Comparison of ENCODE assay signal across 16 cellular contexts in the genomic region with DNA sequence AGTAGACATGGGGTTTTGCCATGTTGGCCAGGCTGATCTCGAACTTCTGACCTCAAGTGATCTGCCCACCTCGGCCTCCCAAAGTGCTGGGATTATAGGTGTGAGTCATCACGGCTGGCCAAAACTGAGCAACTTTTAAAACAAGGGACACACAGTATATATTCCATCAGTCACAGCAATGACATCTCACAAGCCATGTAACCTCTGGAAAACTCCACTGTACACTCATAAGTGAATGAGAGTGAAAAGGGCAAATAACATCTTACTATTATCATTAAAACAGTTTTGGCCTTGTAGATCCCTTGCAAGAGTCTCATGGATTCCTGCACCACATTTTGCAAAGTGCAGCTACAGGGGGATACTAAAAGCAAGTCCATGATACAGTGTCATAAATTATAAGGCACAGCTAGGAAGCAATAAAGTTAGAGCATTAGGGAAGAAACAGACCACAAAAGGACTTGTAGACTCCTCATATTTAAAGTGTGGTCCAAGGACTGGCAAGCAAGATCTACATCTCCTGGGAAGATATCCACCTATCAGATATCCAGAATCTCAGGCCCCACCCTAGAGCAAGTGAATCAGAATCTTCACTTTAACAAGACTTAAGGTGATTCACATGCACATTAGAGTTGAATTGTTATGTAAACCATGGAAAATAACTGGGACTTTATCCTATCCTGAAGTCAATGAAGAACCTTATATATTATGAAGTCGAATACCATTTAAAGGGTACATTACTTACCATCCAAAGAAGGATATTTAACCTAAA. TPM values are rescaled to one million over a fixed set of nuclear protein-coding genes. Genes with fewer than 3 reads are reported as not detected.
DNase-seq lines count a peak whose midpoint lies in the region; ATAC-seq and TF ChIP-seq lines count a peak whose summit lies in the region.
"Had no signal": no experiment of that assay in that cellular context is flagged by ENCODE, and none has a peak within 500 bp of the region (broad histone marks: within the 10 kb centered on the region; RNA-seq: fewer than 3 reads in every experiment).

No MANE protein-coding gene starts in this region.

- peak overlapping the region; percentile 22 for H3K4me2 ChIP-seq in neural cell (ENCODE audit: low read length)

- H4K20me1 ChIP-seq in neural cell (ENCODE audit: insufficient read depth): no peaks in the 10 kb centered on the region

- H3K27me3 ChIP-seq in H7 (ENCODE audit: control insufficient read depth, insufficient read depth, low read length) (no peaks in the 10 kb centered on the region), Panc1 (ENCODE audit: control insufficient read depth, insufficient read depth, low read length) (no peaks in the 10 kb centered on the region), neural cell (ENCODE audit: insufficient read depth, low read depth, low read length) (no peaks in the 10 kb centered on the region), thyroid gland (no peaks in the 10 kb centered on the region), uterus (no peaks in the 10 kb centered on the region)
- H3K27me3 ChIP-seq: BLaER1 treated with 17β-estradiol and CSF1 and Interleukin-3, amounts not matched to agents 10 nM and 100 nM; spleen had no signal

- no peak overlapping the region for H3K27ac ChIP-seq in Panc1 (ENCODE audit: low read length)
- H3K27ac ChIP-seq in neural cell (ENCODE audit: low read length): no peak overlapping the region
- H3K27ac ChIP-seq in thyroid gland: no peak overlapping the region
- H3K27ac ChIP-seq in uterus: no peak overlapping the region
- H3K27ac ChIP-seq: BLaER1 treated with 17β-estradiol and CSF1 and Interleukin-3, amounts not matched to agents 10 nM and 100 nM; spleen had no signal

- no TSS peak for BruUV-seq in Panc1 (replicated peaks; lab: Mats Ljungman, UMichigan)

- H3K9me2 ChIP-seq in neural cell (ENCODE audit: insufficient read depth, low read length): no peaks in the 10 kb centered on the region

- TF ChIP-seq CTCF in Panc1 (IDR thresholded peaks at IDR 0.05) (no peak), fibroblast of mammary gland (conservative IDR thresholded peaks at IDR 0.05; ENCODE audit: control insufficient read depth, insufficient read depth, low read depth, low read length) (no peak), neural cell (IDR thresholded peaks at IDR 0.05; ENCODE audit: poor library complexity, severe bottlenecking) (no peak), thyroid gland (IDR thresholded peaks at IDR 0.05) (no peak), uterus (IDR thresholded peaks at IDR 0.05) (no peak)

- POLR2A ChIA-PET in Panc1 (lab: Charles Lee): no interaction called here

- ATAC-seq in Panc1 (0 out of 2 replicates have a peak, but pooled peaks have one; percentile 48), GM19452 (IDR thresholded peaks at IDR 0.05; ENCODE audit: unreplicated experiment) (no peak)
- ATAC-seq: left cardiac atrium, Right ventricle myocardium inferior had no signal

- H3F3A ChIP-seq in neural cell (ENCODE audit: insufficient read depth, low read length, poor library complexity, severe bottlenecking): no peaks in the 10 kb centered on the region

- intact Hi-C loops in Panc1 (cut with micrococcal nuclease; ENCODE audit: unreplicated experiment) (no loop called here), thyroid gland (cut with DNase I) (no loop called here), uterus (cut with DNase I; ENCODE audit: low total_unique reads) (no loop called here)

- in situ Hi-C loops in Panc1 (cut with HindIII; ENCODE audit: low pct_unique_long_range_greater_than_20kb, low sequenced_read_pairs): no loop called here

- no peak overlapping the region for H3K9ac ChIP-seq in neural cell (ENCODE audit: low read length)
- H3K9ac ChIP-seq: BLaER1 treated with 17β-estradiol and CSF1 and Interleukin-3, amounts not matched to agents 10 nM and 100 nM had no signal

- 88 to 92% methylated on average over 4 of the region's 4 CpGs for WGBS in thyroid gland, 2 donors

- H3K9me3 ChIP-seq in Panc1 (ENCODE audit: control insufficient read depth, insufficient read depth, low read depth, low read length) (no peaks in the 10 kb centered on the region), neural cell (ENCODE audit: low read length) (no peaks in the 10 kb centered on the region), thyroid gland (no peaks in the 10 kb centered on the region), uterus (no peaks in the 10 kb centered on the region)
- H3K9me3 ChIP-seq: BLaER1 treated with 17β-estradiol and CSF1 and Interleukin-3, amounts not matched to agents 10 nM and 100 nM; spleen had no signal

- H3K79me2 ChIP-seq in neural cell (replicated peaks; ENCODE audit: insufficient read depth, low read length): peaks cover 27% of the 10 kb centered on the region

- no peak overlapping the region for H2AFZ ChIP-seq in neural cell (ENCODE audit: low read depth, low read length)

- H3K36me3 ChIP-seq in H7 (replicated peaks; ENCODE audit: control insufficient read depth, insufficient read depth, low read length) (peaks cover 1% of the 10 kb centered on the region; the same call in 1 of the 2 replicates), Panc1 (ENCODE audit: control insufficient read depth, insufficient read depth, low read length) (peaks cover 11% of the 10 kb centered on the region), neural cell (ENCODE audit: insufficient read depth, low read length) (no peaks in the 10 kb centered on the region), thyroid gland (peaks cover 0 to 4% of the 10 kb centered on the region in 2 donors), uterus (no peaks in the 10 kb centered on the region)

- H3K4me3 ChIP-seq in H7 (ENCODE audit: insufficient read depth, low read depth, low read length): no peak overlapping the region
- H3K4me3 ChIP-seq in Panc1 (ENCODE audit: low read depth in 2 of 2, low read length in 2 of 2): no peak overlapping the region
- no peak overlapping the region for H3K4me3 ChIP-seq in fibroblast of mammary gland (ENCODE audit: control insufficient read depth, low read depth, low read length)
- no peak overlapping the region for H3K4me3 ChIP-seq in neural cell (ENCODE audit: low read length)
- no peak overlapping the region for H3K4me3 ChIP-seq in thyroid gland (replicated peaks in 1 of 3)
- H3K4me3 ChIP-seq in uterus: no peak overlapping the region
- H3K4me3 ChIP-seq: BLaER1 treated with 17β-estradiol and CSF1 and Interleukin-3, amounts not matched to agents 10 nM and 100 nM; spleen had no signal

- CTCF ChIA-PET in Panc1 (lab: Charles Lee): no interaction called here

- DNase-seq in H7 (peak; percentile 62), Panc1 (ENCODE audit: low read depth, low spot score) (no peak), fibroblast of mammary gland (ENCODE audit: low read depth) (peak; percentile 53), NCI-H2227 (lab: John Stamatoyannopoulos, UW; ENCODE audit: unreplicated experiment) (no peak), thyroid gland (no peak), uterus (no peak)
- DNase-seq: activated CD4-positive, alpha-beta T cell treated with anti-CD3 and anti-CD28 coated beads, Interleukin-2, amount 10 ng/mL, durations not matched to agents 24 days and 14 days; left cardiac atrium; MM.1S; NCI-H2081 treated with DMSO at 0.1 percent for 48 hours; posterior cingulate gyrus; spleen had no signal

- TF ChIP-seq EP300 in neural cell (conservative IDR thresholded peaks at IDR 0.05; ENCODE audit: poor library complexity, severe bottlenecking): no peak

- no peak for TF ChIP-seq RAD21 in neural cell (conservative IDR thresholded peaks at IDR 0.05)

- H3K4me1 ChIP-seq in Panc1 (ENCODE audit: control insufficient read depth, insufficient read depth, low read length) (peaks cover 19% of the 10 kb centered on the region), thyroid gland (peaks cover 7% of the 10 kb centered on the region in 2 donors), uterus (no peaks in the 10 kb centered on the region)

- TF ChIP-seq POLR2A in thyroid gland (IDR thresholded peaks at IDR 0.05): no peak
- no peak for TF ChIP-seq POLR2A in uterus (IDR thresholded peaks at IDR 0.05)

TF ChIP-seq in neural cell, 6 proteins besides CTCF, POLR2A, EP300 and RAD21 (continues in another document):
- TF ChIP-seq SMC3 (conservative IDR thresholded peaks at IDR 0.05; ENCODE audit: poor library complexity) (no peak), POLR2AphosphoS5 (IDR thresholded peaks at IDR 0.05) (no peak), EZH2 (IDR thresholded peaks at IDR 0.05; ENCODE audit: borderline replicate concordance, insufficient read depth, low read length, poor library complexity, severe bottlenecking) (no peak)

RNA-seq across cellular contexts. Expression of gene SMC6, which starts 5.7 kb away (rescaled TPM):
- total RNA-seq in H7 (2014; rRNA removed; shearing (Covaris generic)): 24.5 and 37.7 TPM in 2 replicates
- total RNA-seq in Panc1 (2021; ENCODE audit: unreplicated experiment) (43.8 TPM), thyroid gland (10 to 100 TPM; 15.4 to 30.0 (median 19.0) TPM), uterus (10 to 100 TPM in 2 of 4 donors, 1 to 10 TPM in 2; 7.4 to 49.4 (median 15.5) TPM)
- 17.0 TPM for polyA plus RNA-seq in Panc1 (2012; ENCODE audit: insufficient read length)
- 17.4 and 20.1 TPM in 2 replicates for polyA plus RNA-seq in neural cell
- 34.8 and 45.0 TPM in 2 replicates for polyA minus RNA-seq in neural cell

RNA-seq across cellular contexts. Expression of gene GEN1, which starts 6.1 kb away (rescaled TPM):
- total RNA-seq in H7 (2014; rRNA removed; shearing (Covaris generic)): 8.3 and 11.3 TPM in 2 replicates
- total RNA-seq in Panc1 (2021; ENCODE audit: unreplicated experiment) (24.0 TPM), thyroid gland (10 to 100 TPM in 2 of 4 donors, 1 to 10 TPM in 2; 4.4 to 15.9 (median 9.8) TPM), uterus (10 to 100 TPM in 1 of 4 donors, 1 to 10 TPM in 3; 4.7 to 21.6 (median 6.6) TPM)
- 4.3 TPM for polyA plus RNA-seq in Panc1 (2012; ENCODE audit: insufficient read length)
- polyA plus RNA-seq in neural cell: 9.3 and 9.4 TPM in 2 replicates
- 13.2 and 17.8 TPM in 2 replicates for polyA minus RNA-seq in neural cell

Comparison
In these comparisons a context has a peak if more than half of its experiments do, and no peak if none do; other contexts are left out.
1. DNase-seq: peak in H7 (single experiment) and fibroblast of mammary gland (single experiment); none in Panc1 (single experiment), NCI-H2227 (single experiment), thyroid gland (0 of 2) and uterus (0 of 2).